Comparison of ENCODE assay signal across 8 cellular contexts in the genomic region with DNA sequence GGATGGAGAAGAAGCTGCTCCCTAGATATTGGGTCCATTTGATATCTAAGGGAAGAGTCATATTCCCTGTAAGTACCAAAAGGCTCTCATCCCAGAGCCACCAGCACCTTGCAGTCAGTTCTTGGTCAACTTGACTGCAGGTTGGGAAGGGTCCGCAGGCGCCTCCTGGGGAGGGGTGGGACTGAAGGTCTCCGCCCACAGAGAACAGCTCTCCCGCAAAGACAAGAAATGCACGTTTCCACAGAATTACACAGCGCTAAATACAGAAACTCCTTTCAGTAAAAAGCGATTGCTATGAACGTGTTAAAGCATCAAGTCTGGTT. TPM values are rescaled to one million over a fixed set of nuclear protein-coding genes. Genes with fewer than 3 reads are reported as not detected.
DNase-seq lines count a peak whose midpoint lies in the region; ATAC-seq and TF ChIP-seq lines count a peak whose summit lies in the region.

No MANE protein-coding gene starts in this region.

- H3K9me3 ChIP-seq in adipocyte (ENCODE audit: control insufficient read depth, low read length) (no peaks in the 10 kb centered on the region), suprapubic skin (no peaks in the 10 kb centered on the region)

- ATAC-seq in activated CD4-positive, alpha-beta T cell treated with anti-CD3 and anti-CD28 coated beads for 36 hours, result no peak
- no peak for ATAC-seq in HG03520 (IDR thresholded peaks at IDR 0.05; ENCODE audit: unreplicated experiment)

- no peak for TF ChIP-seq CTCF in suprapubic skin (IDR thresholded peaks at IDR 0.05)

- peaks cover 18% of the 10 kb centered on the region for H3K4me1 ChIP-seq in adipocyte (ENCODE audit: control insufficient read depth, insufficient read depth, low read length)
- H3K4me1 ChIP-seq in suprapubic skin, result peaks cover 40% of the 10 kb centered on the region

- no peak for DNase-seq in activated CD4-positive, alpha-beta T cell treated with anti-CD3 and anti-CD28 coated beads for 36 hours
- no peak for DNase-seq in activated CD4-positive, alpha-beta T cell treated with anti-CD3 and anti-CD28 coated beads, Interleukin-2, amount 50 U/mL, for 48 hours
- no peak for DNase-seq in adipocyte (ENCODE audit: low read depth)
- DNase-seq in suprapubic skin (ENCODE audit: low spot score in 2 of 2), result no peak
- DNase-seq in midbrain (lab: John Stamatoyannopoulos, UW), result no peak
- DNase-seq in NCI-H1436 (lab: John Stamatoyannopoulos, UW), result no peak

- H3K36me3 Mint-ChIP-seq in activated CD4-positive, alpha-beta T cell treated with anti-CD3 and anti-CD28 coated beads for 36 hours (ENCODE audit: low read depth), result peaks cover 11% of the 10 kb centered on the region

- peak overlapping the region; percentile 84 for H3K4me3 Mint-ChIP-seq in activated CD4-positive, alpha-beta T cell treated with anti-CD3 and anti-CD28 coated beads for 36 hours

- H3K4me1 Mint-ChIP-seq in activated CD4-positive, alpha-beta T cell treated with anti-CD3 and anti-CD28 coated beads for 36 hours, result peaks cover 40% of the 10 kb centered on the region

- H3K36me3 ChIP-seq in adipocyte (ENCODE audit: control insufficient read depth, insufficient read depth, low read length, severe bottlenecking) (no peaks in the 10 kb centered on the region), suprapubic skin (no peaks in the 10 kb centered on the region)

- H3K9ac ChIP-seq in adipocyte (ENCODE audit: low read length), result peak overlapping the region; percentile 91

- intact Hi-C loops in activated CD4-positive, alpha-beta T cell treated with anti-CD3 and anti-CD28 coated beads for 36 hours (cut with DNase I, micrococcal nuclease), result loop anchor here (5.0 to 10.0 kb wide), 2 partner anchors 36 to 1773 kb away; a partner anchor contains a TSS

- peak overlapping the region; percentile 95 for H3K27ac ChIP-seq in layer of hippocampus (ENCODE audit: low read depth, low read length)
- H3K27ac ChIP-seq in suprapubic skin, result peak overlapping the region; percentile 100

- WGBS in suprapubic skin, result 0% methylated on average over 8 of the region's 8 CpGs

- no peak for TF ChIP-seq POLR2A in suprapubic skin (IDR thresholded peaks at IDR 0.05)

- CTCF ChIA-PET in activated CD4-positive, alpha-beta T cell treated with anti-CD3 and anti-CD28 coated beads for 36 hours (lab: Charles Lee), result interaction anchor here (0.6 to 6.9 kb wide), 14 partner anchors 8 to 158 kb away, joined by 3 to 83 read pairs (median 4); a partner anchor contains a TSS

- H3K27me3 Mint-ChIP-seq in activated CD4-positive, alpha-beta T cell treated with anti-CD3 and anti-CD28 coated beads for 36 hours, result no peaks in the 10 kb centered on the region

- TF ChIP-seq EP300 in suprapubic skin (IDR thresholded peaks at IDR 0.05), result no peak

- H3K27me3 ChIP-seq in adipocyte (replicated peaks; ENCODE audit: control insufficient read depth, insufficient read depth, low read length) (no peaks in the 10 kb centered on the region), layer of hippocampus (ENCODE audit: control insufficient read depth, insufficient read depth, low read length) (no peaks in the 10 kb centered on the region), suprapubic skin (no peaks in the 10 kb centered on the region)

- H3K27ac Mint-ChIP-seq in activated CD4-positive, alpha-beta T cell treated with anti-CD3 and anti-CD28 coated beads for 36 hours, result peak overlapping the region; percentile 85

- H3K9me3 Mint-ChIP-seq in activated CD4-positive, alpha-beta T cell treated with anti-CD3 and anti-CD28 coated beads for 36 hours (ENCODE audit: low read depth), result no peaks in the 10 kb centered on the region

- POLR2A ChIA-PET in activated CD4-positive, alpha-beta T cell treated with anti-CD3 and anti-CD28 coated beads for 36 hours (lab: Charles Lee), result interaction anchor here (1.0 to 3.0 kb wide), 12 partner anchors 9 to 245 kb away, joined by 3 to 17 read pairs (median 4); a partner anchor contains a TSS

- H3K4me3 ChIP-seq in adipocyte (ENCODE audit: low read length) (peak overlapping the region; percentile 82), suprapubic skin (peak overlapping the region; percentile 99)

RNA-seq across cellular contexts. Expression of a gene that starts 0.9 kb away (rescaled TPM):
- 10 to 100 TPM; 51.0 to 66.4 TPM for total RNA-seq in activated CD4-positive, alpha-beta T cell treated with anti-CD3 and anti-CD28 coated beads for 36 hours
- 10 to 100 TPM; 36.2 to 50.1 (median 46.9) TPM for total RNA-seq in suprapubic skin

RNA-seq across cellular contexts. Expression of a gene that starts 32.8 kb away (rescaled TPM):
- 10 to 100 TPM; 18.9 to 24.1 TPM for total RNA-seq in activated CD4-positive, alpha-beta T cell treated with anti-CD3 and anti-CD28 coated beads for 36 hours
- total RNA-seq in suprapubic skin, result 10 to 100 TPM; 20.6 to 41.5 (median 28.3) TPM
